Comparison of ENCODE assay signal across 19 cellular contexts in the genomic region with DNA sequence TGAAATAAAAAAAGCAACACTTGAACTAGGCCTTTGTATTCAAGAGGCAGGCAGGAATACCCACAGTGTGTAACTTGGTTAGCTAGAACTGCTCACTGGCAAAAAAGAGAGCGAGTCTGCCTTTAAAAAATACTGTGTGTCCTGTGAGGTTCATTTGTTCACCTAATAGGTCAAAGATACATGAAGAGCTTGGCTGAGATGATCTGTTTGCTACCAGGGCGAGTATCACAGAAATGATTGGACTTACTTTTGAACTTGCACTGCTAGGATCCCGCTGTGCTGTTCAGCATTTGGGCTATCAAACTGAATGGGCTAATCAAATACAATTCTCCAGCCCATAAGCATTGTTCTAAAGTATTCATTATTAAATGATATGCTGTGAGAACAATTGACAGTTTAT.
"Had no signal": no experiment of that assay in that cellular context is flagged by ENCODE, and none has a peak within 500 bp of the region (broad histone marks: within the 10 kb centered on the region; RNA-seq: fewer than 3 reads in every experiment).

No MANE protein-coding gene starts in this region.

- H3K9me3 ChIP-seq: colonic mucosa, esophagus muscularis mucosa, gastroesophageal sphincter, heart right ventricle, left lung, lower lobe of right lung had no signal

- H3K27me3 Mint-ChIP-seq: central memory CD8-positive, alpha-beta T cell; dendritic cell treated with granulocyte-macrophage colony-stimulating factor and Interleukin-4, amounts not matched to agents 40 ng/mL and 50 ng/mL, for 4 days; effector memory CD8-positive, alpha-beta T cell; memory B cell; naive B cell had no signal

- H3K4me1 Mint-ChIP-seq: central memory CD8-positive, alpha-beta T cell; memory B cell; naive B cell had no signal

- H3K9me3 Mint-ChIP-seq: central memory CD8-positive, alpha-beta T cell; dendritic cell treated with granulocyte-macrophage colony-stimulating factor and Interleukin-4, amounts not matched to agents 40 ng/mL and 50 ng/mL, for 4 days; effector memory CD8-positive, alpha-beta T cell; memory B cell had no signal

- H3K4me1 ChIP-seq: colonic mucosa, left lung, lower lobe of right lung had no signal

- H3K36me3 Mint-ChIP-seq: memory B cell, naive B cell had no signal

- H3K27ac ChIP-seq: colonic mucosa, esophagus muscularis mucosa, foreskin keratinocyte, gastroesophageal sphincter, left lung, lower lobe of right lung had no signal

- ATAC-seq: effector memory CD8-positive, alpha-beta T cell; foreskin keratinocyte; gastroesophageal sphincter; left colon; left lung; lower lobe of right lung had no signal

- H3K36me3 ChIP-seq: colonic mucosa, left lung, lower lobe of right lung had no signal

- H3K4me3 ChIP-seq: colonic mucosa, esophagus muscularis mucosa, gastroesophageal sphincter, heart right ventricle, left lung, lower lobe of right lung had no signal

- DNase-seq: cerebellar nuclear complex; colonic mucosa; cortex of kidney; effector CD8-positive, alpha-beta T cell; effector memory CD8-positive, alpha-beta T cell; foreskin keratinocyte; heart right ventricle; hippocampal formation; left colon; left lung; lower lobe of right lung; mesendoderm; midbrain; naive B cell had no signal

- H3K27ac Mint-ChIP-seq: dendritic cell treated with granulocyte-macrophage colony-stimulating factor and Interleukin-4, amounts not matched to agents 40 ng/mL and 50 ng/mL, for 4 days; effector memory CD8-positive, alpha-beta T cell; memory B cell; naive B cell had no signal

- H3K27me3 ChIP-seq: colonic mucosa, esophagus muscularis mucosa, foreskin keratinocyte, gastroesophageal sphincter, heart right ventricle, left lung had no signal

- H3K4me3 Mint-ChIP-seq: central memory CD8-positive, alpha-beta T cell; dendritic cell treated with granulocyte-macrophage colony-stimulating factor and Interleukin-4, amounts not matched to agents 40 ng/mL and 50 ng/mL, for 4 days; effector memory CD8-positive, alpha-beta T cell; memory B cell had no signal
